Comparison of ENCODE assay signal across 25 cellular contexts in genomic region chr3:32972482-32973146, GRCh38. TPM values are rescaled to one million over a fixed set of nuclear protein-coding genes. Genes with fewer than 3 reads are reported as not detected.
DNase-seq lines count a peak whose midpoint lies in the region; ATAC-seq and TF ChIP-seq lines count a peak whose summit lies in the region.
"Had no signal": no experiment of that assay in that cellular context is flagged by ENCODE, and none has a peak within 500 bp of the region (broad histone marks: within the 10 kb centered on the region; RNA-seq: fewer than 3 reads in every experiment).

No MANE protein-coding gene starts in this region.

- no peak overlapping the region for H2BK5ac ChIP-seq in mesenchymal stem cell (ENCODE audit: low read depth, low read length, poor library complexity, severe bottlenecking)

- H2BK120ac ChIP-seq in mesenchymal stem cell (ENCODE audit: low read depth, low read length) = no peak overlapping the region

- H3K27ac Mint-ChIP-seq in T-helper 1 cell treated with Interleukin-12 subunit alpha and Interleukin-12 subunit beta and Interleukin-4 antibody, amounts not matched to agents 30 μg/mL and 1 μg/mL, for 36 hours = peak overlapping the region; percentile 19
- peak overlapping the region; percentile 50 for H3K27ac Mint-ChIP-seq in activated T-helper 17 cell treated with anti-CD3 and anti-CD28 coated beads, Interleukin-2, amount 50 U/mL, for 72 hours
- H3K27ac Mint-ChIP-seq: B cell had no signal

- no peak overlapping the region for H2BK12ac ChIP-seq in mesenchymal stem cell (ENCODE audit: low read length in 2 of 2)

- no peaks in the 10 kb centered on the region for H3K9me3 Mint-ChIP-seq in T-helper 1 cell treated with Interleukin-12 subunit alpha and Interleukin-12 subunit beta and Interleukin-4 antibody, amounts not matched to agents 30 μg/mL and 1 μg/mL, for 36 hours
- no peaks in the 10 kb centered on the region for H3K9me3 Mint-ChIP-seq in activated T-helper 17 cell treated with anti-CD3 and anti-CD28 coated beads, Interleukin-2, amount 50 U/mL, for 72 hours
- H3K9me3 Mint-ChIP-seq: CD4-positive, alpha-beta T cell had no signal

- peaks cover 5% of the 10 kb centered on the region for H3K4me1 ChIP-seq in mesenchymal stem cell (ENCODE audit: control insufficient read depth, insufficient read depth, low read depth, low read length)

- no peak overlapping the region for H3K23ac ChIP-seq in mesenchymal stem cell (ENCODE audit: low read length in 2 of 2)

- H3K4me2 ChIP-seq in mesenchymal stem cell (ENCODE audit: low read length, poor library complexity, severe bottlenecking) = no peak overlapping the region

- in situ Hi-C loops in brain microvascular endothelial cell (cut with HindIII; ENCODE audit: low pct_ligation_motif_present, low sequenced_read_pairs) = no loop called here

- H3K9me3 ChIP-seq in mesenchymal stem cell (ENCODE audit: control insufficient read depth, low read length) = no peaks in the 10 kb centered on the region

- no peak overlapping the region for H2AK5ac ChIP-seq in mesenchymal stem cell (ENCODE audit: low read length, severe bottlenecking)

- H3K27me3 Mint-ChIP-seq in T-helper 1 cell treated with Interleukin-12 subunit alpha and Interleukin-12 subunit beta and Interleukin-4 antibody, amounts not matched to agents 30 μg/mL and 1 μg/mL, for 36 hours (ENCODE audit: low read depth) = no peaks in the 10 kb centered on the region
- H3K27me3 Mint-ChIP-seq in activated T-helper 17 cell treated with anti-CD3 and anti-CD28 coated beads, Interleukin-2, amount 50 U/mL, for 72 hours = no peaks in the 10 kb centered on the region
- H3K27me3 Mint-ChIP-seq: B cell; CD4-positive, alpha-beta T cell had no signal

- H3K27ac ChIP-seq in mesenchymal stem cell (ENCODE audit: low read length, poor library complexity, severe bottlenecking) (no peak overlapping the region), brain microvascular endothelial cell (no peak overlapping the region)
- H3K27ac ChIP-seq: 22Rv1, HL-60 had no signal

- 56% methylated on average over 3 of the region's 4 CpGs for WGBS in mesenchymal stem cell

- no peak for DNase-seq in T-helper 1 cell
- DNase-seq in OCI-M1 (lab: John Stamatoyannopoulos, UW) = peak; percentile 95
- peak; percentile 9 for DNase-seq in mesenchymal stem cell
- no peak for DNase-seq in brain microvascular endothelial cell
- no peak for DNase-seq in central memory CD4-positive, alpha-beta T cell
- DNase-seq in GM03348 (ENCODE audit: low spot score) = no peak
- DNase-seq: CD4-positive, alpha-beta T cell; DND-41; GOT3; KG1; NCI-H1436; NCI-H2029; NCI-H2171; NCI-H446; NCI-H69; NK-92 treated with Interleukin-12 subunit alpha and Interleukin-12 subunit beta, amount 100 ng/mL, for 24 hours; RPMI8226 had no signal

- peaks cover 0 to 11% of the 10 kb centered on the region in 2 experiments for H3K27me3 ChIP-seq in mesenchymal stem cell (ENCODE audit: control insufficient read depth in 1 of 2, insufficient read depth in 1 of 2, low read length in 2 of 2)
- no peaks in the 10 kb centered on the region for H3K27me3 ChIP-seq in brain microvascular endothelial cell (replicated peaks)

- H3K36me3 ChIP-seq in mesenchymal stem cell (ENCODE audit: control insufficient read depth in 1 of 2, insufficient read depth in 2 of 2, low read depth in 1 of 2, low read length in 2 of 2) (no peaks in the 10 kb centered on the region), brain microvascular endothelial cell (replicated peaks) (no peaks in the 10 kb centered on the region)

- no peak overlapping the region for H3K4me3 Mint-ChIP-seq in T-helper 1 cell treated with Interleukin-12 subunit alpha and Interleukin-12 subunit beta and Interleukin-4 antibody, amounts not matched to agents 30 μg/mL and 1 μg/mL, for 36 hours
- H3K4me3 Mint-ChIP-seq in activated T-helper 17 cell treated with anti-CD3 and anti-CD28 coated beads, Interleukin-2, amount 50 U/mL, for 72 hours = peak overlapping the region; percentile 58
- H3K4me3 Mint-ChIP-seq: B cell; CD4-positive, alpha-beta T cell had no signal

- peaks cover 47% of the 10 kb centered on the region for H3K4me1 Mint-ChIP-seq in T-helper 1 cell treated with Interleukin-12 subunit alpha and Interleukin-12 subunit beta and Interleukin-4 antibody, amounts not matched to agents 30 μg/mL and 1 μg/mL, for 36 hours (ENCODE audit: low read depth)
- H3K4me1 Mint-ChIP-seq in activated T-helper 17 cell treated with anti-CD3 and anti-CD28 coated beads, Interleukin-2, amount 50 U/mL, for 72 hours = peaks cover 33% of the 10 kb centered on the region

- H3K9ac ChIP-seq in mesenchymal stem cell (ENCODE audit: low read length) = no peak overlapping the region

- ATAC-seq in activated T-helper 17 cell treated with anti-CD3 and anti-CD28 coated beads, Interleukin-2, amount 50 U/mL, for 72 hours (replicated peaks) = no peak
- ATAC-seq: GM12878 had no signal

- H3K4me3 ChIP-seq in mesenchymal stem cell (ENCODE audit: insufficient read depth in 1 of 2, low read depth in 1 of 2, low read length in 2 of 2) = no peak overlapping the region
- no peak overlapping the region for H3K4me3 ChIP-seq in brain microvascular endothelial cell (ENCODE audit: low read depth, low read length)
- H3K4me3 ChIP-seq: GM12878 had no signal

- H3K14ac ChIP-seq in mesenchymal stem cell (ENCODE audit: low read length in 2 of 2) = no peak overlapping the region

- no peak overlapping the region for H3K4ac ChIP-seq in mesenchymal stem cell (ENCODE audit: low read depth in 1 of 2, low read length in 2 of 2)

- H4K91ac ChIP-seq in mesenchymal stem cell (ENCODE audit: low read length) = no peak overlapping the region

- no peak overlapping the region for H2AFZ ChIP-seq in mesenchymal stem cell (ENCODE audit: low read depth, low read length)

- H4K8ac ChIP-seq in mesenchymal stem cell (ENCODE audit: low read length) = no peak overlapping the region

- no peaks in the 10 kb centered on the region for H3K79me1 ChIP-seq in mesenchymal stem cell (replicated peaks; ENCODE audit: low read length, poor library complexity, severe bottlenecking)

- peaks cover 11% of the 10 kb centered on the region for H3K36me3 Mint-ChIP-seq in T-helper 1 cell treated with Interleukin-12 subunit alpha and Interleukin-12 subunit beta and Interleukin-4 antibody, amounts not matched to agents 30 μg/mL and 1 μg/mL, for 36 hours (ENCODE audit: low read depth)
- peaks cover 93% of the 10 kb centered on the region for H3K36me3 Mint-ChIP-seq in activated T-helper 17 cell treated with anti-CD3 and anti-CD28 coated beads, Interleukin-2, amount 50 U/mL, for 72 hours (ENCODE audit: low read depth)

- TF ChIP-seq CTCF in brain microvascular endothelial cell (IDR thresholded peaks at IDR 0.05; ENCODE audit: low read depth, low read length, missing control alignments) = no peak

- no peak overlapping the region for H2BK15ac ChIP-seq in mesenchymal stem cell (ENCODE audit: low read depth, poor library complexity, severe bottlenecking)

- H3K18ac ChIP-seq in mesenchymal stem cell (ENCODE audit: low read depth in 1 of 2, low read length in 2 of 2) = no peak overlapping the region

RNA-seq across cellular contexts. Expression of gene CCR4, which starts 21.2 kb away (rescaled TPM):
- 100 to 1,000 TPM; 207 to 271 TPM for total RNA-seq in activated T-helper 17 cell treated with anti-CD3 and anti-CD28 coated beads, Interleukin-2, amount 50 U/mL, for 72 hours
- not detected for polyA plus RNA-seq in mesenchymal stem cell (2013, experiment 1 of 2)
- not detected for polyA plus RNA-seq in mesenchymal stem cell (2013, experiment 2 of 2)
- total RNA-seq: M059J had no signal
- polyA plus RNA-seq: AG04450 had no signal

Comparison
In these comparisons a context has a peak if more than half of its experiments do, and no peak if none do; other contexts are left out.
1. DNase-seq: peak in OCI-M1 (single experiment) and mesenchymal stem cell (single experiment); none in T-helper 1 cell (0 of 5), brain microvascular endothelial cell (single experiment), central memory CD4-positive, alpha-beta T cell (single experiment) and GM03348 (single experiment).